Comparison of ENCODE assay signal across 17 cellular contexts in genomic region chr17:75634754-75635609, GRCh38. TPM values are rescaled to one million over a fixed set of nuclear protein-coding genes. Genes with fewer than 3 reads are reported as not detected.
DNase-seq lines count a peak whose midpoint lies in the region; ATAC-seq, FAIRE-seq and TF ChIP-seq lines count a peak whose summit lies in the region.
"Had no signal": no experiment of that assay in that cellular context is flagged by ENCODE, and none has a peak within 500 bp of the region (broad histone marks: within the 10 kb centered on the region; RNA-seq: fewer than 3 reads in every experiment).

No MANE protein-coding gene starts in this region.

- peaks cover 4% of the 10 kb centered on the region; the same call in 2 of the 3 replicates for H3K36me3 ChIP-seq in K562 (ENCODE audit: control insufficient read depth, insufficient read depth, low read length)
- peaks cover 8 to 9% of the 10 kb centered on the region in 2 donors for H3K36me3 ChIP-seq in neuronal stem cell (replicated peaks in 1 of 2; ENCODE audit: control insufficient read depth in 2 of 2, insufficient read depth in 2 of 2, low read length in 2 of 2)
- H3K36me3 ChIP-seq in upper lobe of right lung = peaks cover 9% of the 10 kb centered on the region
- H3K36me3 ChIP-seq: breast epithelium had no signal

- H2BK12ac ChIP-seq in neuronal stem cell (ENCODE audit: low read length) = no peak overlapping the region

- H3K9me3 ChIP-seq in K562 (replicated peaks; ENCODE audit: control insufficient read depth, insufficient read depth, low read depth, low read length) (no peaks in the 10 kb centered on the region), neuronal stem cell (replicated peaks in 1 of 2; ENCODE audit: control insufficient read depth in 2 of 2, insufficient read depth in 1 of 2, low read depth in 1 of 2, low read length in 2 of 2) (no peaks in the 10 kb centered on the region), upper lobe of right lung (no peaks in the 10 kb centered on the region)
- H3K9me3 ChIP-seq: breast epithelium had no signal

- peak overlapping the region; percentile 53 for H2AK5ac ChIP-seq in neuronal stem cell (ENCODE audit: low read depth, low read length)

- H4K91ac ChIP-seq in neuronal stem cell (ENCODE audit: low read depth, low read length, poor library complexity) = no peak overlapping the region

- no peak overlapping the region for H3K23ac ChIP-seq in neuronal stem cell (ENCODE audit: low read depth, low read length, poor library complexity)

- in situ Hi-C loops in K562 (cut with MboI) = no loop called here

- no peak overlapping the region for H2BK5ac ChIP-seq in neuronal stem cell (ENCODE audit: low read length)

- no peak for ATAC-seq in K562
- ATAC-seq in upper lobe of right lung = no peak
- ATAC-seq: activated CD4-positive, CD25-positive, alpha-beta regulatory T cell treated with anti-CD3 and anti-CD28 coated beads, Interleukin-2, amount 50 U/mL, for 24 hours had no signal

- no peak overlapping the region for H2AFZ ChIP-seq in K562 (ENCODE audit: low read depth, low read length)
- no peak overlapping the region for H2AFZ ChIP-seq in neuronal stem cell (ENCODE audit: low read length)

- peak overlapping the region; percentile 12 for H3K14ac ChIP-seq in neuronal stem cell (ENCODE audit: low read length)

- H3K79me1 ChIP-seq in neuronal stem cell (ENCODE audit: low read depth, low read length) = no peaks in the 10 kb centered on the region

- TF ChIP-seq EP300 in K562 (IDR thresholded peaks at IDR 0.05; ENCODE audit: low read length) = no peak

- H3K9me1 ChIP-seq in K562 (ENCODE audit: control insufficient read depth, insufficient read depth, low read length) = no peaks in the 10 kb centered on the region

- H3K4me2 ChIP-seq in K562 (ENCODE audit: insufficient read depth, low read length) (no peak overlapping the region), neuronal stem cell (ENCODE audit: insufficient read depth, low read length, poor library complexity, severe bottlenecking) (no peak overlapping the region)

- CTCF ChIA-PET in K562 (lab: Yijun Ruan, JAX; ENCODE audit: low intra/inter-chr PET ratio) = no interaction called here

- H3K9ac ChIP-seq in K562 (ENCODE audit: insufficient read depth in 1 of 2, low read depth in 2 of 2, low read length in 2 of 2) (peak overlapping the region in 1 of 2 experiments; percentile 86; a peak in 2 of 4 replicates), neuronal stem cell (ENCODE audit: low read depth, low read length, poor library complexity) (peak overlapping the region; percentile 53)

- peaks cover 22% of the 10 kb centered on the region for H3K4me1 Mint-ChIP-seq in glutamatergic neuron (ENCODE audit: low read depth, unreplicated experiment)

- no peak for TF ChIP-seq CTCF in K562 (IDR thresholded peaks at IDR 0.05 in 2 of 3, conservative IDR thresholded peaks at IDR 0.05 in 1 of 3; ENCODE audit: insufficient read depth in 2 of 3, low read depth in 1 of 3, low read length in 3 of 3)
- no peak for TF ChIP-seq CTCF in glutamatergic neuron (IDR thresholded peaks at IDR 0.05; ENCODE audit: partially characterized antibody, unreplicated experiment)
- no peak for TF ChIP-seq CTCF in upper lobe of right lung (IDR thresholded peaks at IDR 0.05)

- no peak for TF ChIP-seq POLR2A in K562 (conservative IDR thresholded peaks at IDR 0.05)

- no peaks in the 10 kb centered on the region for H3K36me3 Mint-ChIP-seq in glutamatergic neuron (ENCODE audit: unreplicated experiment)
- H3K36me3 Mint-ChIP-seq: activated naive CD4-positive, alpha-beta T cell treated with anti-CD3 and anti-CD28 coated beads, Interleukin-2, amount 50 U/mL, for 72 hours; naive thymus-derived CD8-positive, alpha-beta T cell had no signal

- H4K20me1 ChIP-seq in K562 (replicated peaks; ENCODE audit: control insufficient read depth, insufficient read depth, low read length) = 0 out of 2 replicates have a peak, but pooled peaks cover 13% of the 10 kb centered on the region

- H3K9me3 Mint-ChIP-seq in glutamatergic neuron (ENCODE audit: unreplicated experiment) = no peaks in the 10 kb centered on the region
- H3K9me3 Mint-ChIP-seq: activated naive CD4-positive, alpha-beta T cell treated with anti-CD3 and anti-CD28 coated beads, Interleukin-2, amount 50 U/mL, for 72 hours; CD4-positive, alpha-beta T cell; naive thymus-derived CD8-positive, alpha-beta T cell had no signal

- TF ChIP-seq RAD21 in K562 (CRISPR knock-in tag; conservative IDR thresholded peaks at IDR 0.05 in 1 of 2, IDR thresholded peaks at IDR 0.05 in 1 of 2) = no peak

- peak overlapping the region; percentile 71 for H3K4me3 Mint-ChIP-seq in glutamatergic neuron (ENCODE audit: unreplicated experiment)
- H3K4me3 Mint-ChIP-seq: CD4-positive, alpha-beta T cell; naive thymus-derived CD8-positive, alpha-beta T cell had no signal

- H3K4me3 ChIP-seq in K562 = no peak overlapping the region
- no peak overlapping the region for H3K4me3 ChIP-seq in neuronal stem cell (ENCODE audit: low read length in 2 of 2)
- H3K4me3 ChIP-seq in upper lobe of right lung = no peak overlapping the region

- H3K4me1 ChIP-seq in K562 (replicated peaks in 1 of 2; ENCODE audit: control insufficient read depth in 2 of 2, insufficient read depth in 2 of 2, low read length in 2 of 2) (peaks cover 13 to 48% of the 10 kb centered on the region in 2 experiments), neuronal stem cell (ENCODE audit: control insufficient read depth in 2 of 2, insufficient read depth in 1 of 2, low read depth in 1 of 2, low read length in 2 of 2) (peaks cover 24 to 25% of the 10 kb centered on the region in 2 donors), upper lobe of right lung (peaks cover 29% of the 10 kb centered on the region)

- H3K27me3 ChIP-seq in K562 (ENCODE audit: control insufficient read depth in 2 of 2, insufficient read depth in 2 of 2, low read length in 2 of 2) (no peaks in the 10 kb centered on the region), neuronal stem cell (ENCODE audit: control insufficient read depth in 3 of 3, insufficient read depth in 3 of 3, low read depth in 1 of 3, low read length in 3 of 3) (no peaks in the 10 kb centered on the region), upper lobe of right lung (no peaks in the 10 kb centered on the region)
- H3K27me3 ChIP-seq: breast epithelium had no signal

- no TSS peak for BruUV-seq in K562 (replicated peaks; lab: Mats Ljungman, UMichigan)

- DNase-seq in K562 (ENCODE audit: extremely low read depth in 1 of 4, low spot score in 3 of 4) (no peak), glutamatergic neuron (peak; percentile 26), neuronal stem cell (ENCODE audit: low spot score) (no peak), upper lobe of right lung (no peak), AML-193 (lab: John Stamatoyannopoulos, UW) (no peak), putamen (ENCODE audit: low spot score) (no peak), NCI-H1930 (lab: John Stamatoyannopoulos, UW) (no peak)
- DNase-seq: activated CD8-positive, alpha-beta memory T cell treated with anti-CD3 and anti-CD28 coated beads, Interleukin-2, amount 50 U/mL, for 4 hours; CD4-positive, alpha-beta T cell; Kasumi-1; naive thymus-derived CD8-positive, alpha-beta T cell; NCI-H774; RPMI8226 had no signal

- H4K8ac ChIP-seq in neuronal stem cell (ENCODE audit: low read depth, low read length) = no peak overlapping the region

- no peak overlapping the region for H3K27ac ChIP-seq in K562 (ENCODE audit: extremely low read depth, low read depth, low read length)
- peak overlapping the region; percentile 26 for H3K27ac ChIP-seq in neuronal stem cell (replicated peaks; ENCODE audit: low read length)
- peak overlapping the region; percentile 60 for H3K27ac ChIP-seq in upper lobe of right lung

- no peak overlapping the region for H2BK120ac ChIP-seq in neuronal stem cell (ENCODE audit: low read depth, low read length)

- no peak overlapping the region for H3K4ac ChIP-seq in neuronal stem cell (ENCODE audit: low read length)

- POLR2A ChIA-PET in K562 (lab: Yijun Ruan, JAX) = interaction anchor here (0.6 to 2.2 kb wide), 3 partner anchors 9 to 163 kb away, joined by 3 to 15 read pairs (median 3); no protein-coding TSS in a partner anchor

- FAIRE-seq in K562 (lab: Jason Lieb, UNC) = no peak
- FAIRE-seq: GM12892 had no signal

- H3K27me3 Mint-ChIP-seq in glutamatergic neuron (ENCODE audit: unreplicated experiment) = peaks cover 4% of the 10 kb centered on the region
- H3K27me3 Mint-ChIP-seq: CD4-positive, alpha-beta T cell; naive thymus-derived CD8-positive, alpha-beta T cell had no signal

- intact Hi-C loops in K562 (cut with micrococcal nuclease) (no loop called here), upper lobe of right lung (cut with DNase I) (no loop called here)

- no peak overlapping the region for H2BK15ac ChIP-seq in neuronal stem cell (ENCODE audit: low read length)

- 67% methylated on average over 20 of the region's 20 CpGs for WGBS in K562 (ENCODE audit: insufficient coverage, low coverage, missing lambda C conversion rate)
- WGBS in neuronal stem cell (ENCODE audit: extremely low coverage in 2 of 2, insufficient read length in 2 of 2, insufficient replicate concordance in 1 of 2), 2 donors = no CpG with 5 or more reads among the region's 20 CpGs

- peak overlapping the region; percentile 20 for H3K18ac ChIP-seq in neuronal stem cell (ENCODE audit: low read length)

- peak overlapping the region; percentile 89 for H3K27ac Mint-ChIP-seq in glutamatergic neuron (ENCODE audit: unreplicated experiment)
- H3K27ac Mint-ChIP-seq: activated naive CD4-positive, alpha-beta T cell treated with anti-CD3 and anti-CD28 coated beads, Interleukin-2, amount 50 U/mL, for 72 hours; CD4-positive, alpha-beta T cell had no signal

- H3K79me2 ChIP-seq in K562 (ENCODE audit: control insufficient read depth, insufficient read depth, low read length) = no peaks in the 10 kb centered on the region

RNA-seq across cellular contexts. Expression of gene SMIM5, which starts 1.7 kb away (rescaled TPM):
- 0.16 TPM in 1 of 2 replicates, not detected in the other for total RNA-seq in K562 (2011; cell fraction: chromatin; rRNA removed; ENCODE audit: low replicate concordance)
- 0.13 TPM in 1 of 2 replicates, not detected in the other for total RNA-seq in K562 (2011; cell fraction: nucleolus; rRNA removed)
- total RNA-seq in K562 (2011; cell fraction: nucleoplasm; rRNA removed) = not detected in 2 replicates
- not detected in 2 replicates for total RNA-seq in K562 (2014; rRNA removed)
- not detected in 2 replicates for total RNA-seq in K562 (2014; rRNA removed; fragmentation: Illumina TruSeq; extraction: Trizol)
- not detected in 2 replicates for total RNA-seq in K562 (2015; rRNA removed; fragmentation: Illumina TruSeq; extraction: Trizol)
- not detected in 2 replicates for total RNA-seq in K562 (2021)
- not detected in 2 replicates for polyA plus RNA-seq in K562 (2011; rRNA removed)
- 0.04 TPM in 1 of 2 replicates, not detected in the other for polyA plus RNA-seq in K562 (2011; cell fraction: cytosol; rRNA removed)
- polyA plus RNA-seq in K562 (2011; cell fraction: nucleus; rRNA removed) = not detected in 2 replicates
- 0.14 and 0.17 TPM in 2 replicates for polyA plus RNA-seq in K562 (2012)
- not detected in 2 replicates for polyA plus RNA-seq in K562 (2014; fragmentation: Illumina TruSeq; extraction: Trizol)
- polyA plus RNA-seq in K562 (2014; fragmentation: Nextera tagmentation; extraction: Ambion mirVana) = not detected
- 0.08 TPM in 1 of 2 replicates, not detected in the other for polyA plus RNA-seq in K562 (2014; rRNA removed)
- polyA minus RNA-seq in K562 (2011; rRNA and poly(A)+ RNA removed) = not detected in 2 replicates
- polyA minus RNA-seq in K562 (2011; cell fraction: cytosol; rRNA and poly(A)+ RNA removed) = not detected in 2 replicates
- polyA minus RNA-seq in K562 (2011; cell fraction: nucleus; rRNA and poly(A)+ RNA removed) = not detected in 2 replicates
- 0.20 TPM for total RNA-seq in glutamatergic neuron (ENCODE audit: unreplicated experiment)
- polyA plus RNA-seq in neuronal stem cell (2013, experiment 1 of 2) = not detected
- polyA plus RNA-seq in neuronal stem cell (2013, experiment 2 of 2) = not detected
- total RNA-seq in upper lobe of right lung = 0.84 TPM

RNA-seq across cellular contexts. Expression of gene RECQL5, which starts 32.0 kb away (rescaled TPM):
- 97.0 and 197 TPM in 2 replicates for total RNA-seq in K562 (2011; cell fraction: chromatin; rRNA removed; ENCODE audit: low replicate concordance)
- total RNA-seq in K562 (2011; cell fraction: nucleolus; rRNA removed) = 104 and 108 TPM in 2 replicates
- total RNA-seq in K562 (2011; cell fraction: nucleoplasm; rRNA removed) = 77.7 and 81.3 TPM in 2 replicates
- total RNA-seq in K562 (2014; rRNA removed) (25.2 and 26.8 TPM in 2 replicates), K562 (2014; rRNA removed; fragmentation: Illumina TruSeq; extraction: Trizol) (12.3 and 14.5 TPM in 2 replicates), K562 (2015; rRNA removed; fragmentation: Illumina TruSeq; extraction: Trizol) (15.2 and 15.9 TPM in 2 replicates), K562 (2021) (34.8 and 35.7 TPM in 2 replicates), glutamatergic neuron (ENCODE audit: unreplicated experiment) (49.8 TPM), upper lobe of right lung (43.1 TPM)
- polyA plus RNA-seq in K562 (2011; rRNA removed) (16.4 and 20.4 TPM in 2 replicates), K562 (2014; fragmentation: Illumina TruSeq; extraction: Trizol) (23.1 and 27.9 TPM in 2 replicates), K562 (2014; fragmentation: Nextera tagmentation; extraction: Ambion mirVana) (1 to 10 TPM; 4.1 to 5.8 TPM), K562 (2014; rRNA removed) (23.1 and 27.1 TPM in 2 replicates)
- polyA plus RNA-seq in K562 (2011; cell fraction: cytosol; rRNA removed) = 10.3 and 14.7 TPM in 2 replicates
- 132 and 169 TPM in 2 replicates for polyA plus RNA-seq in K562 (2011; cell fraction: nucleus; rRNA removed)
- polyA plus RNA-seq in K562 (2012) = 19.7 and 37.0 TPM in 2 replicates
- polyA minus RNA-seq in K562 (2011; rRNA and poly(A)+ RNA removed) = 20.8 and 22.5 TPM in 2 replicates
- polyA minus RNA-seq in K562 (2011; cell fraction: cytosol; rRNA and poly(A)+ RNA removed) = 11.2 and 20.5 TPM in 2 replicates
- polyA minus RNA-seq in K562 (2011; cell fraction: nucleus; rRNA and poly(A)+ RNA removed) = 31.6 and 42.1 TPM in 2 replicates
- polyA plus RNA-seq in neuronal stem cell (2013, experiment 1 of 2) = 16.5 TPM
- 16.0 TPM for polyA plus RNA-seq in neuronal stem cell (2013, experiment 2 of 2)

RNA-seq across cellular contexts. Expression of gene SAP30BP, which starts 32.2 kb away (rescaled TPM):
- 143 and 213 TPM in 2 replicates for total RNA-seq in K562 (2011; cell fraction: chromatin; rRNA removed; ENCODE audit: low replicate concordance)
- total RNA-seq in K562 (2011; cell fraction: nucleolus; rRNA removed) = 100 and 111 TPM in 2 replicates
- total RNA-seq in K562 (2011; cell fraction: nucleoplasm; rRNA removed) = 123 and 149 TPM in 2 replicates
- 57.9 and 59.7 TPM in 2 replicates for total RNA-seq in K562 (2014; rRNA removed)
- total RNA-seq in K562 (2014; rRNA removed; fragmentation: Illumina TruSeq; extraction: Trizol) = 45.3 and 51.8 TPM in 2 replicates
- 62.4 and 64.7 TPM in 2 replicates for total RNA-seq in K562 (2015; rRNA removed; fragmentation: Illumina TruSeq; extraction: Trizol)
- total RNA-seq in K562 (2021) = 60.6 and 71.7 TPM in 2 replicates
- polyA plus RNA-seq in K562 (2011; rRNA removed) = 69.3 and 70.7 TPM in 2 replicates
- 58.9 and 85.2 TPM in 2 replicates for polyA plus RNA-seq in K562 (2011; cell fraction: cytosol; rRNA removed)
- polyA plus RNA-seq in K562 (2011; cell fraction: nucleus; rRNA removed) = 164 and 209 TPM in 2 replicates
- polyA plus RNA-seq in K562 (2012) = 49.6 and 51.6 TPM in 2 replicates
- polyA plus RNA-seq in K562 (2014; fragmentation: Illumina TruSeq; extraction: Trizol) = 90.8 and 91.7 TPM in 2 replicates
- polyA plus RNA-seq in K562 (2014; fragmentation: Nextera tagmentation; extraction: Ambion mirVana) = 100 to 1,000 TPM; 103 to 154 TPM
- 67.8 and 86.4 TPM in 2 replicates for polyA plus RNA-seq in K562 (2014; rRNA removed)
- polyA minus RNA-seq in K562 (2011; rRNA and poly(A)+ RNA removed) = 49.7 and 52.3 TPM in 2 replicates
- polyA minus RNA-seq in K562 (2011; cell fraction: cytosol; rRNA and poly(A)+ RNA removed) = 25.6 and 27.8 TPM in 2 replicates
- 44.7 and 59.0 TPM in 2 replicates for polyA minus RNA-seq in K562 (2011; cell fraction: nucleus; rRNA and poly(A)+ RNA removed)
- total RNA-seq in glutamatergic neuron (ENCODE audit: unreplicated experiment) = 115 TPM
- 54.0 TPM for polyA plus RNA-seq in neuronal stem cell (2013, experiment 1 of 2)
- 51.1 TPM for polyA plus RNA-seq in neuronal stem cell (2013, experiment 2 of 2)
- 71.4 TPM for total RNA-seq in upper lobe of right lung

RNA-seq across cellular contexts. Expression of gene MYO15B, which starts 47.4 kb away (rescaled TPM):
- 8.9 and 39.4 TPM in 2 replicates for total RNA-seq in K562 (2011; cell fraction: chromatin; rRNA removed; ENCODE audit: low replicate concordance)
- total RNA-seq in K562 (2011; cell fraction: nucleolus; rRNA removed) = 22.5 and 24.7 TPM in 2 replicates
- 11.1 and 14.7 TPM in 2 replicates for total RNA-seq in K562 (2011; cell fraction: nucleoplasm; rRNA removed)
- total RNA-seq in K562 (2014; rRNA removed) (0.05 and 0.24 TPM in 2 replicates), K562 (2014; rRNA removed; fragmentation: Illumina TruSeq; extraction: Trizol) (1.2 TPM in 1 of 2 replicates, not detected in the other), K562 (2015; rRNA removed; fragmentation: Illumina TruSeq; extraction: Trizol) (0.83 TPM in 2 replicates), K562 (2021) (1.5 and 3.1 TPM in 2 replicates), glutamatergic neuron (ENCODE audit: unreplicated experiment) (82.6 TPM), upper lobe of right lung (193 TPM)
- polyA plus RNA-seq in K562 (2011; rRNA removed) (0.82 and 1.2 TPM in 2 replicates), K562 (2014; fragmentation: Illumina TruSeq; extraction: Trizol) (0.12 and 0.76 TPM in 2 replicates), K562 (2014; fragmentation: Nextera tagmentation; extraction: Ambion mirVana) (not detected), K562 (2014; rRNA removed) (0.98 and 1.5 TPM in 2 replicates)
- 0.39 and 0.49 TPM in 2 replicates for polyA plus RNA-seq in K562 (2011; cell fraction: cytosol; rRNA removed)
- 15.0 and 17.9 TPM in 2 replicates for polyA plus RNA-seq in K562 (2011; cell fraction: nucleus; rRNA removed)
- polyA plus RNA-seq in K562 (2012) = 1.2 and 10.8 TPM in 2 replicates
- polyA minus RNA-seq in K562 (2011; rRNA and poly(A)+ RNA removed) = 0.70 and 1.0 TPM in 2 replicates
- not detected in 2 replicates for polyA minus RNA-seq in K562 (2011; cell fraction: cytosol; rRNA and poly(A)+ RNA removed)
- polyA minus RNA-seq in K562 (2011; cell fraction: nucleus; rRNA and poly(A)+ RNA removed) = 7.7 and 8.5 TPM in 2 replicates
- polyA plus RNA-seq in neuronal stem cell (2013, experiment 1 of 2) = 8.5 TPM
- polyA plus RNA-seq in neuronal stem cell (2013, experiment 2 of 2) = 8.9 TPM
